1 cellular context compared by ENCODE assay signal in the genomic region with DNA sequence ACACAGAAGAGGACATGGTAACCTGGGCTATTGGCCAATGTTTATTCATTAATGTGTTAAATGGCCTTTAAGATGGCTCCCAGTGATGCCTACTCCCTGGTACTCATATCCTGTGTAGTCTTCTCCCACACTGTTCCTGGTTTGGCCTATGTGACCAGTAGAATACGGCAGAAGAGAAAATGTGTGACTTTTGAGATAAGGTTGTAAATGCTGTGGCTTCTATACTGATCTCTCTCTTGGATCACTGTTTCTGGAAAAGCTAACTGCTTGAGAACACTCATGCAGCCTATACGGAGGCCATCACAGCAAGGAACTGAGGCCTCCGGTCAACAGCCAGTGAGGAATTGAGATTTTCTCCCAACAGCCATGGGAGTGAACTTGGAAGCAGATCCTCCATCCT.
TF ChIP-seq lines count a peak whose summit lies in the region.

No MANE protein-coding gene starts in this region.

TF ChIP-seq in K562, 482 proteins besides CTCF, POLR2A, EP300 and RAD21 (continues in another document):
- TF ChIP-seq YY1 (IDR thresholded peaks at IDR 0.05; ENCODE audit: borderline replicate concordance in 1 of 3, control insufficient read depth in 1 of 3, extremely low read depth in 1 of 3, insufficient read depth in 3 of 3, insufficient read length in 1 of 3, insufficient replicate concordance in 2 of 3, low read depth in 1 of 3, low read length in 2 of 3), result peak in 1 of 3 experiments; percentile 82
- TF ChIP-seq E2F4 (CRISPR knock-in tag; IDR thresholded peaks at IDR 0.05; ENCODE audit: low read depth), result no peak
- 0 out of 2 replicates have a peak, but pooled peaks have one; percentile 26 for TF ChIP-seq EP400 (IDR thresholded peaks at IDR 0.05)
- TF ChIP-seq, protein P1, sequence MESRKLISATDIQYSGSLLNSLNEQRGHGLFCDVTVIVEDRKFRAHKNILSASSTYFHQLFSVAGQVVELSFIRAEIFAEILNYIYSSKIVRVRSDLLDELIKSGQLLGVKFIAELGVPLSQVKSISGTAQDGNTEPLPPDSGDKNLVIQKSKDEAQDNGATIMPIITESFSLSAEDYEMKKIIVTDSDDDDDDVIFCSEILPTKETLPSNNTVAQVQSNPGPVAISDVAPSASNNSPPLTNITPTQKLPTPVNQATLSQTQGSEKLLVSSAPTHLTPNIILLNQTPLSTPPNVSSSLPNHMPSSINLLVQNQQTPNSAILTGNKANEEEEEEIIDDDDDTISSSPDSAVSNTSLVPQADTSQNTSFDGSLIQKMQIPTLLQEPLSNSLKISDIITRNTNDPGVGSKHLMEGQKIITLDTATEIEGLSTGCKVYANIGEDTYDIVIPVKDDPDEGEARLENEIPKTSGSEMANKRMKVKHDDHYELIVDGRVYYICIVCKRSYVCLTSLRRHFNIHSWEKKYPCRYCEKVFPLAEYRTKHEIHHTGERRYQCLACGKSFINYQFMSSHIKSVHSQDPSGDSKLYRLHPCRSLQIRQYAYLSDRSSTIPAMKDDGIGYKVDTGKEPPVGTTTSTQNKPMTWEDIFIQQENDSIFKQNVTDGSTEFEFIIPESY (CRISPR knock-in tag; IDR thresholded peaks at IDR 0.05), result no peak
- TF ChIP-seq CTBP1 (IDR thresholded peaks at IDR 0.05; ENCODE audit: borderline replicate concordance), result peak; percentile 53; the same call in 1 of the 2 replicates
- peak; percentile 80 for TF ChIP-seq DPF2 (IDR thresholded peaks at IDR 0.05)
- TF ChIP-seq ZEB2 (IDR thresholded peaks at IDR 0.05), result 0 out of 2 replicates have a peak, but pooled peaks have one; percentile 33
- TF ChIP-seq CHD2 (IDR thresholded peaks at IDR 0.05; ENCODE audit: low read depth, low read length), result no peak
- TF ChIP-seq RBM22 (IDR thresholded peaks at IDR 0.05; ENCODE audit: low read depth, low read length, poor library complexity, severe bottlenecking), result no peak
- TF ChIP-seq TAF1 (IDR thresholded peaks at IDR 0.05; ENCODE audit: control insufficient read depth, extremely low read depth, insufficient read depth, low read length, severe bottlenecking), result no peak
- no peak for TF ChIP-seq SIN3A (IDR thresholded peaks at IDR 0.05; ENCODE audit: borderline replicate concordance in 2 of 2, control insufficient read depth in 1 of 2, low read depth in 2 of 2, low read length in 2 of 2)
- no peak for TF ChIP-seq SUPT5H (IDR thresholded peaks at IDR 0.05)
- TF ChIP-seq ZNF175 (CRISPR knock-in tag; IDR thresholded peaks at IDR 0.05; ENCODE audit: low read depth), result peak; percentile 83
- TF ChIP-seq SOX6 (IDR thresholded peaks at IDR 0.05), result 0 out of 2 replicates have a peak, but pooled peaks have one; percentile 30
- TF ChIP-seq ZC3H11A (IDR thresholded peaks at IDR 0.05; ENCODE audit: low read depth, low read length), result no peak
- 0 out of 2 replicates have a peak, but pooled peaks have one; percentile 33 for TF ChIP-seq MYNN (IDR thresholded peaks at IDR 0.05)
- TF ChIP-seq MYNN (CRISPR knock-in tag; IDR thresholded peaks at IDR 0.05), result no peak
- peak in 1 of 2 experiments; percentile 35; a peak in 1 of 4 replicates for TF ChIP-seq MAZ (CRISPR knock-in tag; conservative IDR thresholded peaks at IDR 0.05 in 1 of 2, IDR thresholded peaks at IDR 0.05 in 1 of 2)
- TF ChIP-seq POLR2H (tag; IDR thresholded peaks at IDR 0.05; ENCODE audit: low read depth), result no peak
- no peak for TF ChIP-seq PURB (CRISPR knock-in tag; IDR thresholded peaks at IDR 0.05; ENCODE audit: low read depth)
- TF ChIP-seq FOXM1 (IDR thresholded peaks at IDR 0.05; ENCODE audit: low read depth), result no peak
- TF ChIP-seq FOXM1 (CRISPR knock-in tag; IDR thresholded peaks at IDR 0.05; ENCODE audit: low read depth), result no peak
- TF ChIP-seq SMARCA4 (IDR thresholded peaks at IDR 0.05), result peak; percentile 80
- no peak for TF ChIP-seq NUFIP1 (IDR thresholded peaks at IDR 0.05; ENCODE audit: partially characterized antibody)
- TF ChIP-seq ZNF41 (CRISPR knock-in tag; conservative IDR thresholded peaks at IDR 0.05), result no peak
- TF ChIP-seq HOXB6 (CRISPR knock-in tag; IDR thresholded peaks at IDR 0.05; ENCODE audit: borderline replicate concordance), result no peak
- 0 out of 2 replicates have a peak, but pooled peaks have one; percentile 26 for TF ChIP-seq HINFP (tag; conservative IDR thresholded peaks at IDR 0.05; ENCODE audit: low read depth)
- TF ChIP-seq SMARCE1 (IDR thresholded peaks at IDR 0.05), result peak; percentile 52; the same call in 1 of the 2 replicates
- TF ChIP-seq GABPB2 (CRISPR knock-in tag; conservative IDR thresholded peaks at IDR 0.05), result no peak
- TF ChIP-seq CBX5 (IDR thresholded peaks at IDR 0.05; ENCODE audit: borderline replicate concordance, low read depth), result no peak
- peak; percentile 76 for TF ChIP-seq EHMT2 (IDR thresholded peaks at IDR 0.05)
- 0 out of 2 replicates have a peak, but pooled peaks have one; percentile 52 for TF ChIP-seq ZNF395 (CRISPR knock-in tag; IDR thresholded peaks at IDR 0.05)
- TF ChIP-seq ARHGAP35 (IDR thresholded peaks at IDR 0.05; ENCODE audit: partially characterized antibody), result no peak
- TF ChIP-seq NR2C1 (IDR thresholded peaks at IDR 0.05), result no peak
- TF ChIP-seq NR2C1 (tag; IDR thresholded peaks at IDR 0.05), result no peak
- no peak for TF ChIP-seq PYGO2 (tag; IDR thresholded peaks at IDR 0.05)
- TF ChIP-seq SMARCB1 (IDR thresholded peaks at IDR 0.05; ENCODE audit: insufficient read length, low read depth), result no peak
- no peak; the same call in 1 of the 2 replicates for TF ChIP-seq ZBTB17 (CRISPR knock-in tag; IDR thresholded peaks at IDR 0.05)
- peak; percentile 48 for TF ChIP-seq STAT5A (IDR thresholded peaks at IDR 0.05; ENCODE audit: borderline replicate concordance, low read length)
- peak; percentile 86 for TF ChIP-seq ARID1B (IDR thresholded peaks at IDR 0.05)
- 0 out of 2 replicates have a peak, but pooled peaks have one; percentile 25 for TF ChIP-seq CREM (IDR thresholded peaks at IDR 0.05; ENCODE audit: low read depth)
- no peak for TF ChIP-seq SAP30 (IDR thresholded peaks at IDR 0.05; ENCODE audit: borderline replicate concordance, insufficient read depth, low read depth, low read length, poor library complexity, severe bottlenecking)
- TF ChIP-seq JUND (IDR thresholded peaks at IDR 0.05; ENCODE audit: borderline replicate concordance, low read depth, low read length), result no peak
- peak; percentile 47; the same call in 1 of the 3 replicates for TF ChIP-seq JUND (tag; IDR thresholded peaks at IDR 0.05; ENCODE audit: borderline replicate concordance, low read depth, low read length)
- no peak for TF ChIP-seq TEAD1 (CRISPR knock-in tag; IDR thresholded peaks at IDR 0.05)
- TF ChIP-seq ZNF592 (IDR thresholded peaks at IDR 0.05), result peak; percentile 81
- TF ChIP-seq, protein P2, sequence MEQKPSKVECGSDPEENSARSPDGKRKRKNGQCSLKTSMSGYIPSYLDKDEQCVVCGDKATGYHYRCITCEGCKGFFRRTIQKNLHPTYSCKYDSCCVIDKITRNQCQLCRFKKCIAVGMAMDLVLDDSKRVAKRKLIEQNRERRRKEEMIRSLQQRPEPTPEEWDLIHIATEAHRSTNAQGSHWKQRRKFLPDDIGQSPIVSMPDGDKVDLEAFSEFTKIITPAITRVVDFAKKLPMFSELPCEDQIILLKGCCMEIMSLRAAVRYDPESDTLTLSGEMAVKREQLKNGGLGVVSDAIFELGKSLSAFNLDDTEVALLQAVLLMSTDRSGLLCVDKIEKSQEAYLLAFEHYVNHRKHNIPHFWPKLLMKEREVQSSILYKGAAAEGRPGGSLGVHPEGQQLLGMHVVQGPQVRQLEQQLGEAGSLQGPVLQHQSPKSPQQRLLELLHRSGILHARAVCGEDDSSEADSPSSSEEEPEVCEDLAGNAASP (IDR thresholded peaks at IDR 0.05), result no peak
- TF ChIP-seq ZBTB2 (IDR thresholded peaks at IDR 0.05), result peak; percentile 46; the same call in 1 of the 2 replicates
- no peak for TF ChIP-seq ZNF282 (CRISPR knock-in tag; IDR thresholded peaks at IDR 0.05)
- TF ChIP-seq ATF6 (CRISPR knock-in tag; IDR thresholded peaks at IDR 0.05), result no peak
- no peak for TF ChIP-seq HNRNPK (IDR thresholded peaks at IDR 0.05; ENCODE audit: low read depth, low read length, poor library complexity, severe bottlenecking)
- no peak for TF ChIP-seq HNRNPH1 (optimal IDR thresholded peaks at IDR 0.05; ENCODE audit: low read depth, low read length)
- no peak for TF ChIP-seq CBX2 (IDR thresholded peaks at IDR 0.05; ENCODE audit: insufficient read depth, low read length, poor library complexity, severe bottlenecking)
- no peak for TF ChIP-seq KAT2B (IDR thresholded peaks at IDR 0.05; ENCODE audit: low read depth, low read length)
- no peak for TF ChIP-seq ZNF57 (CRISPR knock-in tag; IDR thresholded peaks at IDR 0.05)
- TF ChIP-seq NFIC (IDR thresholded peaks at IDR 0.05), result peak; percentile 46; the same call in 1 of the 2 replicates
